ENCODE assay signal across 18 cellular contexts in genomic region chr16:6605490-6605889, GRCh38.
DNase-seq lines count a peak whose midpoint lies in the region; ATAC-seq and TF ChIP-seq lines count a peak whose summit lies in the region.
"Had no signal": no experiment of that assay in that cellular context is flagged by ENCODE, and none has a peak within 500 bp of the region (broad histone marks: within the 10 kb centered on the region; RNA-seq: fewer than 3 reads in every experiment).

No MANE protein-coding gene starts in this region.

- no peaks in the 10 kb centered on the region for H3K27me3 ChIP-seq in prostate gland (replicated peaks; ENCODE audit: insufficient read depth)
- H3K27me3 ChIP-seq: BE2C, BLaER1 had no signal

- no peak overlapping the region for H3K4me3 ChIP-seq in prostate gland
- H3K4me3 ChIP-seq in coronary artery = no peak overlapping the region
- H3K4me3 ChIP-seq: BLaER1, GM12878 had no signal

- H3K4me1 ChIP-seq in prostate gland (replicated peaks) = no peaks in the 10 kb centered on the region
- H3K4me1 ChIP-seq: BE2C, Caco-2 had no signal

- no peak for ATAC-seq in HG03108 (IDR thresholded peaks at IDR 0.05; ENCODE audit: unreplicated experiment)
- ATAC-seq: CD8-positive, alpha-beta T cell; GM12878 had no signal

- TF ChIP-seq POLR2A in prostate gland (IDR thresholded peaks at IDR 0.05) = no peak

- H3K9me3 ChIP-seq in prostate gland = no peaks in the 10 kb centered on the region
- H3K9me3 ChIP-seq: BE2C, BLaER1, Caco-2 had no signal

- H3K27ac ChIP-seq in C4-2B (peak overlapping the region; percentile 72), prostate gland (peak overlapping the region in 1 of 2 donors; percentile 38), coronary artery (no peak overlapping the region)
- H3K27ac ChIP-seq: BLaER1 had no signal

- DNase-seq in G401 (ENCODE audit: low spot score) (peak; percentile 51), RPMI8226 (peak; percentile 68), prostate gland (ENCODE audit: low spot score) (peak; percentile 80), NCI-H1092 treated with DMSO at 0.1 percent for 48 hours (lab: John Stamatoyannopoulos, UW) (no peak), coronary artery (ENCODE audit: low spot score) (no peak), hippocampal formation (lab: John Stamatoyannopoulos, UW) (no peak)
- DNase-seq: 8988T; ACHN; BE2C; Caco-2; Calu3; CD4-positive, alpha-beta T cell; CD8-positive, alpha-beta T cell; GDM1 had no signal

- intact Hi-C loops in prostate gland (cut with DNase I) = no loop called here

- in situ Hi-C loops in G401 (cut with HindIII; ENCODE audit: low sequenced_read_pairs) = no loop called here

- TF ChIP-seq CTCF in C4-2B (conservative IDR thresholded peaks at IDR 0.05) (no peak), prostate gland (IDR thresholded peaks at IDR 0.05) (no peak), coronary artery (IDR thresholded peaks at IDR 0.05) (no peak)

- H3K36me3 ChIP-seq in prostate gland = no peaks in the 10 kb centered on the region
- H3K36me3 ChIP-seq: BE2C, BLaER1 had no signal

- 21% methylated on average over 11 of the region's 11 CpGs for WGBS in prostate gland

Comparison
In these comparisons a context has a peak if more than half of its experiments do, and no peak if none do; other contexts are left out.
1. DNase-seq: peak in G401 (single experiment), RPMI8226 (single experiment) and prostate gland (single experiment); none in NCI-H1092 treated with DMSO at 0.1 percent for 48 hours (single experiment), coronary artery (single experiment) and hippocampal formation (0 of 2).